ENCODE assay signal across 1 cellular context in the genomic region with DNA sequence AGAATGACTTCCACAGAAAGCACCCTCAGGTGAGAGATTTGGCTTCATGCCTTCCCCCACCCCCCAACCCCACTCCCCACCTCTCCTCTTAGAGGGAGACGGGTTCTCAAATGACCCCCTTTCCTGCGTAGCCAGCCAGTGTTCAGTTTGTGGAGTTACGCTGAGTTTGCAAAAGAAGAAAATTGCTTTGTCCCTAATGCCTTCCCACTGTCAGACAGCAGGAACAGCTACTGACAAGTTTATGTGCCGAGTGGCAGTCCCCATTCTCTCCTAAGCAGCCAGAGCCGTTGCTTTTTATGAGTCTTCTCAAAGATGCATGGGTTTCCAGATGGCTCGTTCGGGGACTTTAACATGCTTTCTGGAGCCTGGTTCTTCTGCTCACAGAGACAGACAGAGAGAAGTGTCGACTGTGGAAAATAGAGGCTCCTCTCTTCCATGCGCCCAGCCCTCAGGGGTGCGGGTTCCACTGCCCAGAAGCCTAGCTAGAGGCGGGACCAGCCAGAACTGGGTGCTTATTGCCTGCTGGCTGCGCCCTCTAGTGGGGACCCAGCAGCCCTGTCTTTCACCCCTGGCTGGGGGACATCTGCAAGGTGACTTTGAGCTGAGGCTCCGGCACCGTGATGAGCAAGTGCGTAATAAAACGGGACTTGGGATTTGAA.
TF ChIP-seq lines count a peak whose summit lies in the region.

No MANE protein-coding gene starts in this region.

TF ChIP-seq in K562, 482 proteins besides CTCF, POLR2A, EP300 and RAD21 (continued from another document):
- TF ChIP-seq MGA (IDR thresholded peaks at IDR 0.05) (no peak), ZBTB49 (CRISPR knock-in tag; IDR thresholded peaks at IDR 0.05; ENCODE audit: borderline replicate concordance) (no peak), ELF4 (CRISPR knock-in tag; IDR thresholded peaks at IDR 0.05) (no peak), SNRNP70 (optimal IDR thresholded peaks at IDR 0.05; ENCODE audit: low read depth, low read length) (no peak), ZNF174 (CRISPR knock-in tag; IDR thresholded peaks at IDR 0.05) (no peak)
